ENCODE assay signal across 10 cellular contexts in the genomic region with DNA sequence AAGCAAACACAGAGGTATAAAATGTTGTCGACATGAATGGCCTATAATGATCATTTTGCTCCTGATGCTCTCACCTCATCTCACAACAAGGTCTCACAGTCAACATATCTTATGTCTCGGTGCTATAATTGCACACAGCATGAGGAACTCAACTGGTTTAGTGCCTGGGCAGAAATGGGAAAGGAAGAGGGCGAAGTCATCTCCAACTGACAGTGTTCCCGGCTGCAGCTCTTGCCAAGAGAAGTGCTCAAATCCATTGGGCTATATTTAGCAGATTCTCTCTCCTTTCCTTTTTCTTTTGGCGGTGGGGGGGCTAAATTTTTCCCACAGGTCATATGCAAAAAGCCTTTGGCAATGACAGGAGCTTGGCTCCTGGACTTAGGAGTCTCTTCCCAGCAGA. TPM values are rescaled to one million over a fixed set of nuclear protein-coding genes. Genes with fewer than 3 reads are reported as not detected.
A peak's percentile ranks its signal among the peaks of the same experiment; 100 is the strongest.
DNase-seq lines count a peak whose midpoint lies in the region; ATAC-seq and TF ChIP-seq lines count a peak whose summit lies in the region.
"Had no signal": no experiment of that assay in that cellular context is flagged by ENCODE, and none has a peak within 500 bp of the region (broad histone marks: within the 10 kb centered on the region; RNA-seq: fewer than 3 reads in every experiment).

No MANE protein-coding gene starts in this region.

- TF ChIP-seq RAD21 in neural cell (conservative IDR thresholded peaks at IDR 0.05), result no peak

- H3F3A ChIP-seq in neural cell (ENCODE audit: insufficient read depth, low read length, poor library complexity, severe bottlenecking), result no peaks in the 10 kb centered on the region

- TF ChIP-seq EP300 in neural cell (conservative IDR thresholded peaks at IDR 0.05; ENCODE audit: poor library complexity, severe bottlenecking), result no peak

- peaks cover 0 to 10% (median 0%) of the 10 kb centered on the region in 11 experiments; a peak in 6 of 22 replicates for H3K9me3 ChIP-seq in BLaER1 treated with 17β-estradiol and CSF1 and Interleukin-3, amounts not matched to agents 10 nM and 100 nM (replicated peaks in 1 of 11)
- H3K9me3 ChIP-seq in neural cell (ENCODE audit: low read length), result no peaks in the 10 kb centered on the region

- H3K36me3 Mint-ChIP-seq in stimulated activated naive B cell treated with anti-CD40 and anti-IgM and Interleukin-4, amounts not matched to agents 10 μg/mL and 1 μg/mL and 100 μg/mL, for 72 hours, result peaks cover 21 to 32% of the 10 kb centered on the region in 2 donors

- no peak overlapping the region for H3K4me3 Mint-ChIP-seq in stimulated activated naive B cell treated with anti-CD40 and anti-IgM and Interleukin-4, amounts not matched to agents 10 μg/mL and 1 μg/mL and 100 μg/mL, for 72 hours
- H3K4me3 Mint-ChIP-seq: dendritic cell treated with granulocyte-macrophage colony-stimulating factor and Interleukin-4, amounts not matched to agents 40 ng/mL and 50 ng/mL, for 4 days had no signal

- H3K9me2 ChIP-seq in neural cell (ENCODE audit: insufficient read depth, low read length), result no peaks in the 10 kb centered on the region

- peaks cover 34 to 77% (median 54%) of the 10 kb centered on the region in 11 experiments for H3K36me3 ChIP-seq in BLaER1 treated with 17β-estradiol and CSF1 and Interleukin-3, amounts not matched to agents 10 nM and 100 nM
- no peaks in the 10 kb centered on the region for H3K36me3 ChIP-seq in neural cell (ENCODE audit: insufficient read depth, low read length)

- no peak overlapping the region for H3K4me3 ChIP-seq in BLaER1 treated with 17β-estradiol and CSF1 and Interleukin-3, amounts not matched to agents 10 nM and 100 nM
- H3K4me3 ChIP-seq in neural cell (ENCODE audit: low read length), result peak overlapping the region; percentile 51

- H3K27me3 ChIP-seq in BLaER1 treated with 17β-estradiol and CSF1 and Interleukin-3, amounts not matched to agents 10 nM and 100 nM, result no peaks in the 10 kb centered on the region
- no peaks in the 10 kb centered on the region for H3K27me3 ChIP-seq in neural cell (ENCODE audit: insufficient read depth, low read depth, low read length)

- no peaks in the 10 kb centered on the region for H3K27me3 Mint-ChIP-seq in stimulated activated naive B cell treated with anti-CD40 and anti-IgM and Interleukin-4, amounts not matched to agents 10 μg/mL and 1 μg/mL and 100 μg/mL, for 72 hours
- H3K27me3 Mint-ChIP-seq: dendritic cell treated with granulocyte-macrophage colony-stimulating factor and Interleukin-4, amounts not matched to agents 40 ng/mL and 50 ng/mL, for 4 days had no signal

- H3K4me1 ChIP-seq in BLaER1 treated with 17β-estradiol and CSF1 and Interleukin-3, amounts not matched to agents 10 nM and 100 nM, result peaks cover 35 to 78% (median 57%) of the 10 kb centered on the region in 10 experiments

- peak overlapping the region; percentile 31 to 65 (median 51) for H3K4me2 ChIP-seq in BLaER1 treated with 17β-estradiol and CSF1 and Interleukin-3, amounts not matched to agents 10 nM and 100 nM
- H3K4me2 ChIP-seq in neural cell (ENCODE audit: low read length), result peak overlapping the region; percentile 31

- no peak overlapping the region for H3K27ac Mint-ChIP-seq in stimulated activated naive B cell treated with anti-CD40 and anti-IgM and Interleukin-4, amounts not matched to agents 10 μg/mL and 1 μg/mL and 100 μg/mL, for 72 hours
- H3K27ac Mint-ChIP-seq: dendritic cell treated with granulocyte-macrophage colony-stimulating factor and Interleukin-4, amounts not matched to agents 40 ng/mL and 50 ng/mL, for 4 days had no signal

- peaks cover 39 to 67% of the 10 kb centered on the region in 2 donors for H3K4me1 Mint-ChIP-seq in stimulated activated naive B cell treated with anti-CD40 and anti-IgM and Interleukin-4, amounts not matched to agents 10 μg/mL and 1 μg/mL and 100 μg/mL, for 72 hours

- H3K9ac ChIP-seq in BLaER1 treated with 17β-estradiol and CSF1 and Interleukin-3, amounts not matched to agents 10 nM and 100 nM, result no peak overlapping the region
- peak overlapping the region; percentile 52 for H3K9ac ChIP-seq in neural cell (ENCODE audit: low read length)

- DNase-seq in NCI-H446 (lab: John Stamatoyannopoulos, UW), result peak; percentile 25 to 59
- DNase-seq in fibroblast of peridontal ligament (ENCODE audit: extremely low read depth), result peak; percentile 37
- DNase-seq in NCI-H2107 treated with DMSO at 0.1 percent for 48 hours (lab: John Stamatoyannopoulos, UW; ENCODE audit: unreplicated experiment), result no peak
- no peak for DNase-seq in occipital lobe (lab: John Stamatoyannopoulos, UW)
- DNase-seq in stimulated activated naive B cell treated with anti-CD40 and anti-IgM and Interleukin-4, amounts not matched to agents 10 μg/mL and 1 μg/mL and 100 μg/mL, for 72 hours, result no peak
- DNase-seq: activated CD4-positive, alpha-beta T cell treated with anti-CD3 and anti-CD28 coated beads, Interleukin-2, amount 50 U/mL, for 1 hour had no signal

- no peak overlapping the region for H3K27ac ChIP-seq in BLaER1 treated with 17β-estradiol and CSF1 and Interleukin-3, amounts not matched to agents 10 nM and 100 nM
- H3K27ac ChIP-seq in neural cell (ENCODE audit: low read length), result peak overlapping the region; percentile 71

- no peak overlapping the region for H2AFZ ChIP-seq in neural cell (ENCODE audit: low read depth, low read length)

- ATAC-seq in activated CD4-positive, CD25-positive, alpha-beta regulatory T cell treated with anti-CD3 and anti-CD28 coated beads, Interleukin-2, amount 50 U/mL, for 24 hours, result no peak
- no peak for ATAC-seq in stimulated activated naive B cell treated with anti-CD40 and anti-IgM and Interleukin-4, amounts not matched to agents 10 μg/mL and 1 μg/mL and 100 μg/mL, for 72 hours (replicated peaks)

- H3K9me3 Mint-ChIP-seq in stimulated activated naive B cell treated with anti-CD40 and anti-IgM and Interleukin-4, amounts not matched to agents 10 μg/mL and 1 μg/mL and 100 μg/mL, for 72 hours, result no peaks in the 10 kb centered on the region
- H3K9me3 Mint-ChIP-seq: dendritic cell treated with granulocyte-macrophage colony-stimulating factor and Interleukin-4, amounts not matched to agents 40 ng/mL and 50 ng/mL, for 4 days had no signal

- peaks cover 89 to 100% (median 99%) of the 10 kb centered on the region in 11 experiments for H4K20me1 ChIP-seq in BLaER1 treated with 17β-estradiol and CSF1 and Interleukin-3, amounts not matched to agents 10 nM and 100 nM
- no peaks in the 10 kb centered on the region for H4K20me1 ChIP-seq in neural cell (ENCODE audit: insufficient read depth)

- peaks cover 24% of the 10 kb centered on the region for H3K79me2 ChIP-seq in neural cell (replicated peaks; ENCODE audit: insufficient read depth, low read length)

- no peak for TF ChIP-seq CTCF in neural cell (IDR thresholded peaks at IDR 0.05; ENCODE audit: poor library complexity, severe bottlenecking)

TF ChIP-seq in neural cell, 6 proteins besides CTCF, POLR2A, EP300 and RAD21:
- no peak for TF ChIP-seq MXI1 (conservative IDR thresholded peaks at IDR 0.05; ENCODE audit: poor library complexity, severe bottlenecking)
- peak; percentile 26 for TF ChIP-seq POLR2AphosphoS5 (IDR thresholded peaks at IDR 0.05)

RNA-seq across cellular contexts. Expression of a gene that starts 53.0 kb away (rescaled TPM):
- polyA plus RNA-seq in neural cell, result 7.1 and 13.7 TPM in 2 replicates
- polyA minus RNA-seq in neural cell, result 9.7 and 10.2 TPM in 2 replicates
- total RNA-seq in occipital lobe, result 6.6 TPM

Comparison
In these comparisons a context has a peak if more than half of its experiments do, and no peak if none do; other contexts are left out.
1. DNase-seq: peak in NCI-H446 (2 of 2) and fibroblast of peridontal ligament (single experiment); none in NCI-H2107 treated with DMSO at 0.1 percent for 48 hours (single experiment), occipital lobe (single experiment) and stimulated activated naive B cell treated with anti-CD40 and anti-IgM and Interleukin-4, amounts not matched to agents 10 μg/mL and 1 μg/mL and 100 μg/mL, for 72 hours (single experiment).